In genomic region chr7:143958781-143959180, GRCh38 we compare ENCODE assay signal across 1 cellular context.
TF ChIP-seq lines count a peak whose summit lies in the region.

No MANE protein-coding gene starts in this region.

TF ChIP-seq in IMR-90, 13 proteins besides CTCF, POLR2A, EP300 and RAD21:
- TF ChIP-seq ELK1 (IDR thresholded peaks at IDR 0.05; ENCODE audit: borderline replicate concordance, low read depth, low read length) (no peak), CEBPB (IDR thresholded peaks at IDR 0.05; ENCODE audit: low read depth, low read length) (no peak), MAFK (IDR thresholded peaks at IDR 0.05; ENCODE audit: low read depth, low read length) (no peak), SMC3 (IDR thresholded peaks at IDR 0.05; ENCODE audit: low read depth, low read length) (no peak), NFE2L2 (IDR thresholded peaks at IDR 0.05; ENCODE audit: low read depth, low read length) (no peak), FOS (IDR thresholded peaks at IDR 0.05; ENCODE audit: low read depth, low read length) (no peak), MXI1 (IDR thresholded peaks at IDR 0.05; ENCODE audit: borderline replicate concordance, low read depth, low read length) (no peak), BHLHE40 (IDR thresholded peaks at IDR 0.05; ENCODE audit: low read depth, low read length) (no peak), CHD1 (IDR thresholded peaks at IDR 0.05; ENCODE audit: low read depth, low read length) (no peak), RCOR1 (IDR thresholded peaks at IDR 0.05; ENCODE audit: insufficient replicate concordance, low read length) (no peak), MAZ (IDR thresholded peaks at IDR 0.05; ENCODE audit: borderline replicate concordance, low read depth, low read length) (no peak), RFX5 (IDR thresholded peaks at IDR 0.05; ENCODE audit: low read depth, low read length) (no peak), USF2 (IDR thresholded peaks at IDR 0.05; ENCODE audit: low read depth, low read length) (no peak)
